ENCODE assay signal across 1 cellular context in genomic region chr18:35580748-35581534, GRCh38.
TF ChIP-seq lines count a peak whose summit lies in the region.

No MANE protein-coding gene starts in this region.

TF ChIP-seq in K562, 482 proteins besides CTCF, POLR2A, EP300 and RAD21 (continued from another document and continues in another):
- TF ChIP-seq E2F8 (IDR thresholded peaks at IDR 0.05; ENCODE audit: low read depth, partially characterized antibody) (no peak), XRCC3 (IDR thresholded peaks at IDR 0.05) (no peak), NFYB (IDR thresholded peaks at IDR 0.05; ENCODE audit: extremely low read depth, insufficient read length) (no peak), ELF2 (CRISPR knock-in tag; IDR thresholded peaks at IDR 0.05) (no peak), REST (CRISPR knock-in tag; IDR thresholded peaks at IDR 0.05; ENCODE audit: low read depth) (no peak), ZC3H11A (IDR thresholded peaks at IDR 0.05; ENCODE audit: low read depth, low read length) (no peak), FOXK2 (conservative IDR thresholded peaks at IDR 0.05 in 1 of 2, IDR thresholded peaks at IDR 0.05 in 1 of 2; ENCODE audit: low read depth in 2 of 2) (no peak), TCF15 (CRISPR knock-in tag; IDR thresholded peaks at IDR 0.05) (no peak), MXI1 (IDR thresholded peaks at IDR 0.05; ENCODE audit: low read depth, low read length) (no peak), SIRT6 (IDR thresholded peaks at IDR 0.05; ENCODE audit: low read depth, low read length) (no peak), RBBP5 (IDR thresholded peaks at IDR 0.05; ENCODE audit: borderline replicate concordance, insufficient read depth, low read length, poor library complexity, severe bottlenecking) (peak; percentile 77), NCOA4 (IDR thresholded peaks at IDR 0.05; ENCODE audit: partially characterized antibody) (no peak), SRSF3 (IDR thresholded peaks at IDR 0.05; ENCODE audit: insufficient read depth, low read length) (no peak), KLF10 (CRISPR knock-in tag; IDR thresholded peaks at IDR 0.05) (no peak), ZBTB9 (CRISPR knock-in tag; IDR thresholded peaks at IDR 0.05) (no peak), ZNF134 (CRISPR knock-in tag; conservative IDR thresholded peaks at IDR 0.05) (no peak), ZBTB43 (CRISPR knock-in tag; IDR thresholded peaks at IDR 0.05) (no peak), ZNF639 (CRISPR knock-in tag; conservative IDR thresholded peaks at IDR 0.05 in 1 of 2, IDR thresholded peaks at IDR 0.05 in 1 of 2) (0 out of 4 replicates have a peak, but pooled peaks of 1 of the 2 experiments have one; percentile 44), TCFL5 (CRISPR knock-in tag; conservative IDR thresholded peaks at IDR 0.05) (no peak), ARNT (IDR thresholded peaks at IDR 0.05) (no peak), MCM5 (IDR thresholded peaks at IDR 0.05; ENCODE audit: low read depth) (no peak), KDM5B (IDR thresholded peaks at IDR 0.05; ENCODE audit: insufficient replicate concordance, low read depth, low read length) (peak; percentile 45), TRIM28 (IDR thresholded peaks at IDR 0.05) (no peak), BCOR (IDR thresholded peaks at IDR 0.05) (no peak), ZKSCAN1 (IDR thresholded peaks at IDR 0.05; ENCODE audit: low read depth, low read length) (no peak), EGR1 (conservative IDR thresholded peaks at IDR 0.05) (no peak), CAMTA2 (CRISPR knock-in tag; conservative IDR thresholded peaks at IDR 0.05) (no peak), SNRNP70 (optimal IDR thresholded peaks at IDR 0.05; ENCODE audit: low read depth, low read length) (no peak), MGA (IDR thresholded peaks at IDR 0.05) (peak; percentile 35; the same call in 1 of the 2 replicates), YBX1 (IDR thresholded peaks at IDR 0.05) (no peak), SFPQ (IDR thresholded peaks at IDR 0.05; ENCODE audit: low read depth, low read length) (no peak)
